ENCODE assay signal across 8 cellular contexts in the genomic region with DNA sequence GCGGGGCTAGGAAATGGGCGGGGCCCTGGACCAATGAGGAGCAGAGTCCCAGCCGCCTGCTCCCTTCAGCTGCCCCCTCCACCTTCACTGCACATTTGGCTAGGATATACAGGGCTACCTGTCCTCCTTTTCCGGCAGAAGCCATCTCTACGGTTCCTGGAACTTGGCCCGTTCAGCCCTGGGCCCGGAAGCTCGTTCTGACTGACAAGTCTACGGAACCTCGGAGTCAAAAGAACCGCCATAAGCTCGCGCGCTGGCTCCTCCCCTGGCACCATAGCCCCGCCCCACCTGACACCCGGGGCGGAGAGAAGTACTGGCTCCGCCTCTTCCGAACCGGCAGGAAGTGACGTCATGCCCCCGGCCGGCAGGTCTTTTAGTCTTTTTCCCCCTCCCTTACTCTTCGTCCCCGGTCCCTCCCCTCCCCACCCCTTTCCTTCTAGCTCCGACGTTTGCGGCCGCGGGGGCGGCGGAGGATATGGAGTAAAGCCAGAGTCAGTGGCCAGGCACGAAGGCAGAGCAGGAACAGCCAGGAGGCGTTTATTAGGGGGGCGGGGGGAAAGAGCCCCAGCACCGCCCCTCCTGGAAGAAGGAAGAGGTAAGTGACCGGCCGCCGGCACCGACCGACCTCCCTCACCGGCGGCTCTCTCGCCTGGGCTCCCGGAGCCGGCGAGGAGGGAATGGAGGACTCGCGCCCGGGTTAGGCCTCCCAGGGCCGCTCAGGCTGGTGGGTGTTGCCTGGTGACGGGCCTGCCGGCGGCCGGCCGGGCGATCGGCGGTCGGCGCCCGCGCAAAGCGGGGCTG. TPM values are rescaled to one million over a fixed set of nuclear protein-coding genes. Genes with fewer than 3 reads are reported as not detected.
A peak's percentile ranks its signal among the peaks of the same experiment; 100 is the strongest.
DNase-seq lines count a peak whose midpoint lies in the region; ATAC-seq and TF ChIP-seq lines count a peak whose summit lies in the region.

Gene DEPDC4 (minus strand): TSS at position 278 of the 801 bp plus-strand sequence. CDS start 3 bp downstream, at position 275.
A gene with protein sequence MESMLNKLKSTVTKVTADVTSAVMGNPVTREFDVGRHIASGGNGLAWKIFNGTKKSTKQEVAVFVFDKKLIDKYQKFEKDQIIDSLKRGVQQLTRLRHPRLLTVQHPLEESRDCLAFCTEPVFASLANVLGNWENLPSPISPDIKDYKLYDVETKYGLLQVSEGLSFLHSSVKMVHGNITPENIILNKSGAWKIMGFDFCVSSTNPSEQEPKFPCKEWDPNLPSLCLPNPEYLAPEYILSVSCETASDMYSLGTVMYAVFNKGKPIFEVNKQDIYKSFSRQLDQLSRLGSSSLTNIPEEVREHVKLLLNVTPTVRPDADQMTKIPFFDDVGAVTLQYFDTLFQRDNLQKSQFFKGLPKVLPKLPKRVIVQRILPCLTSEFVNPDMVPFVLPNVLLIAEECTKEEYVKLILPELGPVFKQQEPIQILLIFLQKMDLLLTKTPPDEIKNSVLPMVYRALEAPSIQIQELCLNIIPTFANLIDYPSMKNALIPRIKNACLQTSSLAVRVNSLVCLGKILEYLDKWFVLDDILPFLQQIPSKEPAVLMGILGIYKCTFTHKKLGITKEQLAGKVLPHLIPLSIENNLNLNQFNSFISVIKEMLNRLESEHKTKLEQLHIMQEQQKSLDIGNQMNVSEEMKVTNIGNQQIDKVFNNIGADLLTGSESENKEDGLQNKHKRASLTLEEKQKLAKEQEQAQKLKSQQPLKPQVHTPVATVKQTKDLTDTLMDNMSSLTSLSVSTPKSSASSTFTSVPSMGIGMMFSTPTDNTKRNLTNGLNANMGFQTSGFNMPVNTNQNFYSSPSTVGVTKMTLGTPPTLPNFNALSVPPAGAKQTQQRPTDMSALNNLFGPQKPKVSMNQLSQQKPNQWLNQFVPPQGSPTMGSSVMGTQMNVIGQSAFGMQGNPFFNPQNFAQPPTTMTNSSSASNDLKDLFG (plus strand): TSS at position 376 of the 801 bp plus-strand sequence. CDS start 15,794 bp downstream, outside the sequence.

- no peak for TF ChIP-seq POLR2A in breast epithelium (IDR thresholded peaks at IDR 0.05)

- H3K27me3 ChIP-seq in breast epithelium (no peaks in the 10 kb centered on the region), iPS-18a (ENCODE audit: control insufficient read depth, insufficient read depth, low read length) (no peaks in the 10 kb centered on the region), skeletal muscle satellite cell (ENCODE audit: control insufficient read depth, insufficient read depth, low read length) (no peaks in the 10 kb centered on the region)

- H3K9me3 ChIP-seq in breast epithelium (no peaks in the 10 kb centered on the region), iPS-18a (ENCODE audit: control insufficient read depth, low read depth, low read length) (no peaks in the 10 kb centered on the region), skeletal muscle satellite cell (replicated peaks; ENCODE audit: low read length) (no peaks in the 10 kb centered on the region)

- peak; percentile 100 for DNase-seq in ACHN
- DNase-seq in NCI-H2171 treated with DMSO at 0.1 percent for 48 hours (lab: John Stamatoyannopoulos, UW) = peak; percentile 95
- peak; percentile 94 to 96 for DNase-seq in breast epithelium (ENCODE audit: low spot score in 2 of 2)

- H3K27ac ChIP-seq in VCaP (peak within 1 kb of the TSS; percentile 95), breast epithelium (peak within 1 kb of the TSS; percentile 96 to 99), iPS-18a (ENCODE audit: low read length) (peak within 1 kb of the TSS; percentile 78)

- peak within 1 kb of the TSS; percentile 82 for H3K4me2 ChIP-seq in skeletal muscle satellite cell (ENCODE audit: low read length)

- peaks cover 0 to 14% of the 10 kb centered on the region in 2 donors for H3K4me1 ChIP-seq in breast epithelium
- H3K4me1 ChIP-seq in iPS-18a (ENCODE audit: control insufficient read depth, low read depth, low read length) = peaks cover 14% of the 10 kb centered on the region
- H3K4me1 ChIP-seq in skeletal muscle satellite cell (ENCODE audit: control insufficient read depth, insufficient read depth, low read length) = peaks cover 19% of the 10 kb centered on the region

- H3K9ac ChIP-seq in iPS-18a (ENCODE audit: low read length) (peak within 1 kb of the TSS; percentile 84), skeletal muscle satellite cell (ENCODE audit: low read depth, low read length) (peak within 1 kb of the TSS; percentile 97)

- TF ChIP-seq CTCF in VCaP (conservative IDR thresholded peaks at IDR 0.05) (no peak), breast epithelium (IDR thresholded peaks at IDR 0.05) (no peak)

- peak within 1 kb of the TSS; percentile 93 to 97 (median 95) for H3K4me3 ChIP-seq in breast epithelium
- peak within 1 kb of the TSS; percentile 72 for H3K4me3 ChIP-seq in iPS-18a (ENCODE audit: low read length)
- peak within 1 kb of the TSS; percentile 93 for H3K4me3 ChIP-seq in skeletal muscle satellite cell (ENCODE audit: low read length)

- in situ Hi-C loops in ACHN (cut with HindIII; ENCODE audit: low pct_ligation_motif_present, low pct_unique_long_range_greater_than_20kb, low sequenced_read_pairs) = no loop called here

- H3K36me3 ChIP-seq in breast epithelium = no peaks in the 10 kb centered on the region
- no peaks in the 10 kb centered on the region for H3K36me3 ChIP-seq in iPS-18a (ENCODE audit: control insufficient read depth, low read depth, low read length)
- no peaks in the 10 kb centered on the region for H3K36me3 ChIP-seq in skeletal muscle satellite cell (ENCODE audit: insufficient read depth, low read length)

- intact Hi-C loops in breast epithelium (cut with DNase I; ENCODE audit: low total_unique reads) = no loop called here

- ATAC-seq in GM18870 (IDR thresholded peaks at IDR 0.05; ENCODE audit: unreplicated experiment) (peak; percentile 90), HG03108 (IDR thresholded peaks at IDR 0.05; ENCODE audit: unreplicated experiment) (peak; percentile 90)

RNA-seq across cellular contexts. Expression of gene DEPDC4, which starts in this region (rescaled TPM):
- total RNA-seq in breast epithelium = 1 to 10 TPM; 1.3 to 2.3 (median 2.0) TPM
- total RNA-seq in skeletal muscle satellite cell (2012; rRNA removed) = 0.66 and 1.5 TPM in 2 replicates

RNA-seq across cellular contexts. Expression of the second gene that starts in this region (rescaled TPM):
- total RNA-seq in breast epithelium = 10 to 100 TPM; 39.4 to 92.2 (median 53.7) TPM
- total RNA-seq in skeletal muscle satellite cell (2012; rRNA removed) = 30.4 and 34.0 TPM in 2 replicates

Comparison
In these comparisons a context has a peak if more than half of its experiments do, and no peak if none do; other contexts are left out.
1. Peak in every context shown above with its lines: DNase-seq, ATAC-seq, H3K4me3 ChIP-seq and H3K27ac ChIP-seq.